In genomic region chr1:13830170-13830569, GRCh38 we compare ENCODE assay signal across 16 cellular contexts.
DNase-seq lines count a peak whose midpoint lies in the region; ATAC-seq and TF ChIP-seq lines count a peak whose summit lies in the region.
"Had no signal": no experiment of that assay in that cellular context is flagged by ENCODE, and none has a peak within 500 bp of the region (broad histone marks: within the 10 kb centered on the region; RNA-seq: fewer than 3 reads in every experiment).

No MANE protein-coding gene starts in this region.

- CTCF ChIA-PET in MCF 10A (lab: Yijun Ruan, JAX), result interaction anchor here (0.6 to 2.0 kb wide), 4 partner anchors 121 to 164 kb away, joined by 4 to 9 read pairs (median 6); no protein-coding TSS in a partner anchor
- CTCF ChIA-PET in mammary epithelial cell (lab: Charles Lee; ENCODE audit: low non-redundant PET), result no interaction called here
- CTCF ChIA-PET in GM10248 (lab: Yijun Ruan, JAX), result interaction anchor here (0.7 to 3.6 kb wide), 3 partner anchors 16 to 164 kb away, joined by 3 to 17 read pairs (median 7); no protein-coding TSS in a partner anchor

- H3K27ac Mint-ChIP-seq in MCF 10A (ENCODE audit: low read depth, unreplicated experiment), result peak overlapping the region; percentile 1
- H3K27ac Mint-ChIP-seq: GM23338, IgD-negative memory B cell had no signal

- no peaks in the 10 kb centered on the region for H3K27me3 ChIP-seq in mammary epithelial cell (ENCODE audit: insufficient read depth, low read length)
- H3K27me3 ChIP-seq: BLaER1 had no signal

- no peak overlapping the region for H2AFZ ChIP-seq in mammary epithelial cell (ENCODE audit: low read depth, low read length)
- H2AFZ ChIP-seq: GM23338 had no signal

- DNase-seq in MCF 10A (ENCODE audit: unreplicated experiment) (no peak), mammary epithelial cell (no peak), GM10248 (ENCODE audit: extremely low spot score) (peak; percentile 4), GM13977 (ENCODE audit: low spot score) (peak; percentile 2), left lobe of liver (ENCODE audit: low spot score) (peak; percentile 23), 8988T (no peak), T-helper 9 cell (no peak)
- DNase-seq: AML-193, DMS 273 treated with DMSO at 0.1 percent for 48 hours, EL, H7 had no signal

- H3K36me3 Mint-ChIP-seq in MCF 10A (ENCODE audit: insufficient read depth, unreplicated experiment), result peaks cover 6% of the 10 kb centered on the region
- H3K36me3 Mint-ChIP-seq: IgD-negative memory B cell had no signal

- no peaks in the 10 kb centered on the region for H3K4me1 ChIP-seq in mammary epithelial cell (ENCODE audit: insufficient read depth, low read length)

- no peak overlapping the region for H3K4me3 Mint-ChIP-seq in MCF 10A (ENCODE audit: unreplicated experiment)
- H3K4me3 Mint-ChIP-seq: GM23338, IgD-negative memory B cell had no signal

- no peaks in the 10 kb centered on the region for H3K79me2 ChIP-seq in mammary epithelial cell (ENCODE audit: insufficient read depth, low read length)

- no peak overlapping the region for H3K9ac ChIP-seq in mammary epithelial cell (ENCODE audit: insufficient read depth, low read length)
- H3K9ac ChIP-seq: BLaER1, KMS-11 had no signal

- TF ChIP-seq CTCF in MCF 10A (IDR thresholded peaks at IDR 0.05; ENCODE audit: unreplicated experiment) (no peak), mammary epithelial cell (conservative IDR thresholded peaks at IDR 0.05 in 1 of 2, IDR thresholded peaks at IDR 0.05 in 1 of 2; ENCODE audit: extremely low read depth in 1 of 2, insufficient read depth in 1 of 2, low read depth in 1 of 2, low read length in 2 of 2) (no peak), GM10248 (IDR thresholded peaks at IDR 0.05; ENCODE audit: control extremely low read depth, extremely low read depth, low read depth, missing control alignments) (no peak), GM13977 (IDR thresholded peaks at IDR 0.05; ENCODE audit: extremely low read depth, insufficient read depth, missing control alignments) (no peak)

- 79% methylated on average over 7 of the region's 7 CpGs for WGBS in mammary epithelial cell (ENCODE audit: low coverage, missing lambda C conversion rate)

- dilution Hi-C loops in mammary epithelial cell (cut with HindIII; ENCODE audit: low sequenced_read_pairs), result no loop called here

- no peaks in the 10 kb centered on the region for H3K27me3 Mint-ChIP-seq in MCF 10A (ENCODE audit: insufficient read depth, unreplicated experiment)

- intact Hi-C loops in MCF 10A (cut with micrococcal nuclease), result no loop called here
- intact Hi-C loops in mammary epithelial cell (cut with micrococcal nuclease), result no loop called here

- POLR2A ChIA-PET in MCF 10A (lab: Yijun Ruan, JAX) (no interaction called here), GM10248 (lab: Yijun Ruan, JAX) (no interaction called here)

- H3K9me3 Mint-ChIP-seq in MCF 10A (ENCODE audit: unreplicated experiment), result no peaks in the 10 kb centered on the region
- H3K9me3 Mint-ChIP-seq: GM23338 had no signal

- no peaks in the 10 kb centered on the region for H3K9me3 ChIP-seq in mammary epithelial cell (replicated peaks; ENCODE audit: insufficient read depth, low read length)
- H3K9me3 ChIP-seq: BLaER1 had no signal

- no peaks in the 10 kb centered on the region for H4K20me1 ChIP-seq in mammary epithelial cell (ENCODE audit: insufficient read depth, low read length)
- H4K20me1 ChIP-seq: BLaER1 had no signal

- in situ Hi-C loops in mammary epithelial cell (cut with MboI; ENCODE audit: low sequenced_read_pairs in 2 of 2) (no loop called here), GM13977 (cut with MboI; ENCODE audit: low pct_unique_long_range_greater_than_20kb, low sequenced_read_pairs, unreplicated experiment) (no loop called here)

- H3K36me3 ChIP-seq in mammary epithelial cell (ENCODE audit: insufficient read depth, low read length), result no peaks in the 10 kb centered on the region
- H3K36me3 ChIP-seq: BLaER1 had no signal

- ATAC-seq in left lobe of liver (no peak), GM18861 (IDR thresholded peaks at IDR 0.05; ENCODE audit: unreplicated experiment) (no peak)

- H3K4me1 Mint-ChIP-seq in MCF 10A (ENCODE audit: insufficient read depth, unreplicated experiment), result peaks cover 11% of the 10 kb centered on the region

- H3K4me3 ChIP-seq in mammary epithelial cell (replicated peaks in 1 of 3; ENCODE audit: insufficient read depth in 1 of 3, low read depth in 2 of 3, low read length in 3 of 3), result no peak overlapping the region
- H3K4me3 ChIP-seq: BLaER1, GM23338 had no signal

- BruUV-seq in MCF 10A (replicated peaks; lab: Mats Ljungman, UMichigan) (no TSS peak), mammary epithelial cell (replicated peaks; lab: Mats Ljungman, UMichigan) (no TSS peak)

- no peak overlapping the region for H3K4me2 ChIP-seq in mammary epithelial cell (ENCODE audit: insufficient read depth, low read depth, low read length)
- H3K4me2 ChIP-seq: BLaER1, GM23338, KMS-11 had no signal

- H3K27ac ChIP-seq in mammary epithelial cell (ENCODE audit: insufficient read depth, low read depth, low read length), result no peak overlapping the region
- H3K27ac ChIP-seq: BLaER1, KMS-11 had no signal

Comparison
In these comparisons a context has a peak if more than half of its experiments do, and no peak if none do; other contexts are left out.
1. DNase-seq: peak in GM10248 (single experiment), GM13977 (single experiment) and left lobe of liver (single experiment); none in MCF 10A (single experiment), mammary epithelial cell (single experiment), 8988T (single experiment) and T-helper 9 cell (single experiment).